33 cellular contexts compared by ENCODE assay signal in the genomic region with DNA sequence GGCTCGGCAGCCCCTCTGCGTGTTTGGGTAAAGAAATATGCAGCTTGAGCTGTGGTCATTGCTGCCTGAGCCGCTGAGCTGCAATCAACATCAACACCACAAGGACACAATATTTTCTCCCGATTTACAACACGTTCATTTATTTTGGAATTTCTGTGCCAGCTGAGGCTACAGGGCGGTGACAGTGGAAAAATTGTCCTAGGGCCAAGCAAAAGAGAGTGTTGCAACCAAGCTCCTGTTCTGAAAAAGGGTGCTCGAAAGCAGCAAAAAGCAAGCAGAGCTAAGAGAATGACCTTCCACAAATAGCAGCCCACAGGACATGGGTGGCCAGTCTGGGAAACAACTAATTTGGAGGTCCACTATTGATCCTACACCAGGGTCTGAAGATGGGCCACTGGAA. TPM values are rescaled to one million over a fixed set of nuclear protein-coding genes. Genes with fewer than 3 reads are reported as not detected.
"Had no signal": no experiment of that assay in that cellular context is flagged by ENCODE, and none has a peak within 500 bp of the region (broad histone marks: within the 10 kb centered on the region; RNA-seq: fewer than 3 reads in every experiment).

No MANE protein-coding gene starts in this region.

- H3K27ac Mint-ChIP-seq: activated CD4-positive, alpha-beta memory T cell treated with anti-CD3 and anti-CD28 coated beads for 36 hours; activated CD4-positive, alpha-beta T cell treated with anti-CD3 and anti-CD28 coated beads for 36 hours; activated CD4-positive, alpha-beta T cell treated with anti-CD3 and anti-CD28 coated beads, Interleukin-2, amount 10 ng/mL, durations not matched to agents 24 days and 14 days; activated CD8-positive, alpha-beta memory T cell treated with anti-CD3 and anti-CD28 coated beads, Interleukin-2, amount 10 ng/mL, durations not matched to agents 7 days and 5 days; activated CD8-positive, alpha-beta T cell treated with anti-CD3 and anti-CD28 coated beads, Interleukin-2, amount 10 ng/mL, durations not matched to agents 7 days and 5 days; activated naive CD4-positive, alpha-beta T cell treated with anti-CD3 and anti-CD28 coated beads for 36 hours; activated naive CD4-positive, alpha-beta T cell treated with anti-CD3 and anti-CD28 coated beads, Interleukin-2, amount 50 U/mL, for 24 hours; activated naive CD8-positive, alpha-beta T cell treated with anti-CD3 and anti-CD28 coated beads for 36 hours; activated naive CD8-positive, alpha-beta T cell treated with anti-CD3 and anti-CD28 coated beads, Interleukin-2, amount 50 U/mL, for 24 hours; activated T-helper 1 cell treated with anti-CD3 and anti-CD28 coated beads, Interleukin-12 subunit alpha, Interleukin-12 subunit beta, Interleukin-2, Interleukin-4 antibody, amounts not matched to agents 30 ng/mL and 10 ng/mL and 1 ng/mL, durations not matched to agents 14 hours and 24 hours and 36 hours; activated T-helper 2 cell treated with anti-CD3 and anti-CD28 coated beads, Interferon-gamma antibody, Interleukin-2, Interleukin-4, amounts not matched to agents 10 μg/mL and 5 μg/mL and 100 μg/mL, durations not matched to agents 14 hours and 24 hours and 36 hours; effector memory CD8-positive, alpha-beta T cell; T-helper 17 cell; T-helper 2 cell treated with Interferon-gamma antibody and Interleukin-4, amounts not matched to agents 5 μg/mL and 100 μg/mL, for 36 hours had no signal

- H3K9me3 Mint-ChIP-seq: activated CD4-positive, alpha-beta memory T cell treated with anti-CD3 and anti-CD28 coated beads for 36 hours; activated CD4-positive, alpha-beta T cell treated with anti-CD3 and anti-CD28 coated beads, Interleukin-2, amount 10 ng/mL, durations not matched to agents 24 days and 14 days; activated naive CD4-positive, alpha-beta T cell treated with anti-CD3 and anti-CD28 coated beads for 36 hours; activated naive CD4-positive, alpha-beta T cell treated with anti-CD3 and anti-CD28 coated beads, Interleukin-2, amount 50 U/mL, for 24 hours; activated naive CD8-positive, alpha-beta T cell treated with anti-CD3 and anti-CD28 coated beads for 36 hours; activated naive CD8-positive, alpha-beta T cell treated with anti-CD3 and anti-CD28 coated beads, Interleukin-2, amount 50 U/mL, for 24 hours; activated T-helper 1 cell treated with anti-CD3 and anti-CD28 coated beads, Interleukin-12 subunit alpha, Interleukin-12 subunit beta, Interleukin-2, Interleukin-4 antibody, amounts not matched to agents 30 ng/mL and 10 ng/mL and 1 ng/mL, durations not matched to agents 14 hours and 24 hours and 36 hours; activated T-helper 2 cell treated with anti-CD3 and anti-CD28 coated beads, Interferon-gamma antibody, Interleukin-2, Interleukin-4, amounts not matched to agents 10 μg/mL and 5 μg/mL and 100 μg/mL, durations not matched to agents 14 hours and 24 hours and 36 hours; effector memory CD8-positive, alpha-beta T cell; T-helper 2 cell treated with Interferon-gamma antibody and Interleukin-4, amounts not matched to agents 5 μg/mL and 100 μg/mL, for 36 hours had no signal

- H3K36me3 Mint-ChIP-seq: activated CD4-positive, alpha-beta memory T cell treated with anti-CD3 and anti-CD28 coated beads for 36 hours; activated CD8-positive, alpha-beta memory T cell treated with anti-CD3 and anti-CD28 coated beads, Interleukin-2, amount 10 ng/mL, durations not matched to agents 7 days and 5 days; activated naive CD4-positive, alpha-beta T cell treated with anti-CD3 and anti-CD28 coated beads, Interleukin-2, amount 50 U/mL, for 24 hours; activated naive CD8-positive, alpha-beta T cell treated with anti-CD3 and anti-CD28 coated beads for 36 hours had no signal

- H3K27me3 ChIP-seq: adrenal gland, body of pancreas, esophagus muscularis mucosa had no signal

- ATAC-seq: activated CD4-positive, alpha-beta T cell treated with anti-CD3 and anti-CD28 coated beads for 36 hours; activated CD8-positive, alpha-beta memory T cell treated with anti-CD3 and anti-CD28 coated beads, Interleukin-2, amount 10 ng/mL, durations not matched to agents 7 days and 5 days; activated CD8-positive, alpha-beta T cell treated with anti-CD3 and anti-CD28 coated beads, Interleukin-2, amount 10 ng/mL, durations not matched to agents 7 days and 5 days; activated naive CD8-positive, alpha-beta T cell treated with anti-CD3 and anti-CD28 coated beads, Interleukin-2, amount 50 U/mL, for 24 hours; body of pancreas; effector memory CD8-positive, alpha-beta T cell; T-helper 17 cell had no signal

- H3K27ac ChIP-seq: adrenal gland, body of pancreas, esophagus muscularis mucosa had no signal

- H3K4me1 ChIP-seq: adrenal gland, body of pancreas, esophagus muscularis mucosa had no signal

- H3K27me3 Mint-ChIP-seq: activated naive CD8-positive, alpha-beta T cell treated with anti-CD3 and anti-CD28 coated beads for 36 hours; activated naive CD8-positive, alpha-beta T cell treated with anti-CD3 and anti-CD28 coated beads, Interleukin-2, amount 50 U/mL, for 24 hours had no signal

- H3K36me3 ChIP-seq: adrenal gland, esophagus muscularis mucosa had no signal

- H3K4me1 Mint-ChIP-seq: activated CD4-positive, alpha-beta T cell treated with anti-CD3 and anti-CD28 coated beads for 36 hours; activated CD4-positive, alpha-beta T cell treated with anti-CD3 and anti-CD28 coated beads, Interleukin-2, amount 10 ng/mL, durations not matched to agents 24 days and 14 days; activated CD8-positive, alpha-beta memory T cell treated with anti-CD3 and anti-CD28 coated beads, Interleukin-2, amount 10 ng/mL, durations not matched to agents 7 days and 5 days; activated naive CD4-positive, alpha-beta T cell treated with anti-CD3 and anti-CD28 coated beads, Interleukin-2, amount 50 U/mL, for 24 hours; activated naive CD8-positive, alpha-beta T cell treated with anti-CD3 and anti-CD28 coated beads for 36 hours; activated naive CD8-positive, alpha-beta T cell treated with anti-CD3 and anti-CD28 coated beads, Interleukin-2, amount 50 U/mL, for 24 hours; T-helper 17 cell had no signal

- H3K4me3 Mint-ChIP-seq: activated CD4-positive, alpha-beta memory T cell treated with anti-CD3 and anti-CD28 coated beads for 36 hours; activated CD4-positive, alpha-beta T cell treated with anti-CD3 and anti-CD28 coated beads for 36 hours; activated CD4-positive, alpha-beta T cell treated with anti-CD3 and anti-CD28 coated beads, Interleukin-2, amount 10 ng/mL, durations not matched to agents 24 days and 14 days; activated CD8-positive, alpha-beta memory T cell treated with anti-CD3 and anti-CD28 coated beads, Interleukin-2, amount 10 ng/mL, durations not matched to agents 7 days and 5 days; activated CD8-positive, alpha-beta T cell treated with anti-CD3 and anti-CD28 coated beads, Interleukin-2, amount 10 ng/mL, durations not matched to agents 7 days and 5 days; activated naive CD4-positive, alpha-beta T cell treated with anti-CD3 and anti-CD28 coated beads for 36 hours; activated naive CD4-positive, alpha-beta T cell treated with anti-CD3 and anti-CD28 coated beads, Interleukin-2, amount 50 U/mL, for 24 hours; activated naive CD8-positive, alpha-beta T cell treated with anti-CD3 and anti-CD28 coated beads for 36 hours; activated naive CD8-positive, alpha-beta T cell treated with anti-CD3 and anti-CD28 coated beads, Interleukin-2, amount 50 U/mL, for 24 hours; activated T-helper 1 cell treated with anti-CD3 and anti-CD28 coated beads, Interleukin-12 subunit alpha, Interleukin-12 subunit beta, Interleukin-2, Interleukin-4 antibody, amounts not matched to agents 30 ng/mL and 10 ng/mL and 1 ng/mL, durations not matched to agents 14 hours and 24 hours and 36 hours; effector memory CD8-positive, alpha-beta T cell; T-helper 17 cell; T-helper 2 cell treated with Interferon-gamma antibody and Interleukin-4, amounts not matched to agents 5 μg/mL and 100 μg/mL, for 36 hours had no signal

- H3K9me3 ChIP-seq: adrenal gland, body of pancreas, esophagus muscularis mucosa had no signal

- DNase-seq: activated CD4-positive, alpha-beta memory T cell treated with anti-CD3 and anti-CD28 coated beads for 36 hours; activated CD4-positive, alpha-beta T cell treated with anti-CD3 and anti-CD28 coated beads for 36 hours; activated CD4-positive, alpha-beta T cell treated with anti-CD3 and anti-CD28 coated beads, Interleukin-2, amount 10 ng/mL, durations not matched to agents 24 days and 14 days; activated CD4-positive, CD25-positive, alpha-beta regulatory T cell; activated CD4-positive, CD25-positive, alpha-beta regulatory T cell treated with anti-CD3 and anti-CD28 coated beads, Interleukin-2, amount 50 U/mL, for 72 hours; activated CD8-positive, alpha-beta memory T cell treated with anti-CD3 and anti-CD28 coated beads, Interleukin-2, amount 10 ng/mL, durations not matched to agents 7 days and 5 days; activated CD8-positive, alpha-beta memory T cell treated with anti-CD3 and anti-CD28 coated beads, Interleukin-2, amount 50 U/mL, for 4 hours; activated CD8-positive, alpha-beta T cell treated with anti-CD3 and anti-CD28 coated beads, Interleukin-2, amount 10 ng/mL, durations not matched to agents 7 days and 5 days; activated effector memory CD4-positive, alpha-beta T cell treated with anti-CD3 and anti-CD28 coated beads, Interleukin-2, amount 50 U/mL, for 16 hours; activated naive CD4-positive, alpha-beta T cell treated with anti-CD3 and anti-CD28 coated beads for 36 hours; activated naive CD8-positive, alpha-beta T cell treated with anti-CD3 and anti-CD28 coated beads for 36 hours; activated naive CD8-positive, alpha-beta T cell treated with anti-CD3 and anti-CD28 coated beads, Interleukin-2, amount 50 U/mL, for 24 hours; activated T-cell treated with anti-CD3 and anti-CD28 coated beads, Interleukin-2, amount 50 U/mL, for 1 hour; activated T-cell treated with anti-CD3 and anti-CD28 coated beads, Interleukin-2, amount 50 U/mL, for 48 hours; adrenal gland; amygdala; aorta; body of pancreas; caudate nucleus; cortex of kidney; dermis blood vessel endothelial cell; effector CD4-positive, alpha-beta T cell; effector memory CD8-positive, alpha-beta T cell; erythroblast; foreskin melanocyte; T-helper 1 cell; T-helper 17 cell; T1000 had no signal

- H3K4me3 ChIP-seq: adrenal gland, body of pancreas, esophagus muscularis mucosa had no signal

RNA-seq across cellular contexts. Expression of gene NOG, which starts 35.4 kb away (rescaled TPM):
- total RNA-seq: activated CD8-positive, alpha-beta memory T cell treated with anti-CD3 and anti-CD28 coated beads, Interleukin-2, amount 10 ng/mL, durations not matched to agents 7 days and 5 days; activated T-helper 1 cell treated with anti-CD3 and anti-CD28 coated beads, Interleukin-12 subunit alpha, Interleukin-12 subunit beta, Interleukin-2, Interleukin-4 antibody, amounts not matched to agents 30 ng/mL and 10 ng/mL and 1 ng/mL, durations not matched to agents 14 hours and 24 hours and 36 hours; activated T-helper 2 cell treated with anti-CD3 and anti-CD28 coated beads, Interferon-gamma antibody, Interleukin-2, Interleukin-4, amounts not matched to agents 10 μg/mL and 5 μg/mL and 100 μg/mL, durations not matched to agents 14 hours and 24 hours and 36 hours had no signal
